Comparison of ENCODE assay signal across 26 cellular contexts in the genomic region with DNA sequence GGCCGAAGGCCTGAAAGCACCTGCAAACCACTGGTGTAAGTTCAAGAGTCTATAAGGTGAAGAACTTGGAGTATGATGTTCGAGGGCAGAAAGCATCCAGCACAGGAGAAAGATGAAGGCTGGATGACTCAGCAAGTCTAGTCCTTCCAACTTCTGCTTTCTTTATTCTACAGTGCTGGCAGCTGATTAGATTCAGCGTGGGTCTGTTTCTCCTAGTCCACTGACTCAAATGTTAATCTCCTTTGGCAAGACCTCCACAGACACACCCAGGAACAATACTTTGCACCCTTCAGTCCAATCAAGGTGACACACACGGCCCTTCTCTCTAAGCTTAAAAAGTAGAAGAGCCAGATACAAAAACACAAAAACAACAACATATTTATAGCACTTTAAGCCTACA. TPM values are rescaled to one million over a fixed set of nuclear protein-coding genes. Genes with fewer than 3 reads are reported as not detected.
DNase-seq lines count a peak whose midpoint lies in the region; TF ChIP-seq lines count a peak whose summit lies in the region.
"Had no signal": no experiment of that assay in that cellular context is flagged by ENCODE, and none has a peak within 500 bp of the region (broad histone marks: within the 10 kb centered on the region; RNA-seq: fewer than 3 reads in every experiment).

No MANE protein-coding gene starts in this region.

- H4K20me1 ChIP-seq in BLaER1 treated with 17β-estradiol and CSF1 and Interleukin-3, amounts not matched to agents 10 nM and 100 nM = no peaks in the 10 kb centered on the region

- no peak overlapping the region for H3K9ac ChIP-seq in BLaER1 treated with 17β-estradiol and CSF1 and Interleukin-3, amounts not matched to agents 10 nM and 100 nM
- H3K9ac ChIP-seq: GM23248 had no signal

- no peak for TF ChIP-seq CTCF in fibroblast of the aortic adventitia (IDR thresholded peaks at IDR 0.05; ENCODE audit: insufficient read depth, low read length)
- no peak for TF ChIP-seq CTCF in right atrium auricular region (IDR thresholded peaks at IDR 0.05)

- H3K27me3 ChIP-seq in BLaER1 treated with 17β-estradiol and CSF1 and Interleukin-3, amounts not matched to agents 10 nM and 100 nM = no peaks in the 10 kb centered on the region
- no peaks in the 10 kb centered on the region for H3K27me3 ChIP-seq in MG63
- no peaks in the 10 kb centered on the region for H3K27me3 ChIP-seq in right atrium auricular region
- H3K27me3 ChIP-seq: brain microvascular endothelial cell, gastroesophageal sphincter had no signal

- peak overlapping the region in 6 of 11 experiments; percentile 12 to 59 (median 46); a peak in 11 of 22 replicates for H3K27ac ChIP-seq in BLaER1 treated with 17β-estradiol and CSF1 and Interleukin-3, amounts not matched to agents 10 nM and 100 nM
- H3K27ac ChIP-seq in right atrium auricular region = no peak overlapping the region
- H3K27ac ChIP-seq: brain microvascular endothelial cell, gastroesophageal sphincter, GM23248 had no signal

- DNase-seq in MG63 (peak; percentile 9), RPMI8226 (peak; percentile 47), fibroblast of the aortic adventitia (ENCODE audit: low read depth) (peak; percentile 49), RKO (ENCODE audit: low spot score) (no peak), iPS-NIHi11 (ENCODE audit: low spot score) (no peak), right atrium auricular region (ENCODE audit: low spot score) (no peak), germinal center (ENCODE audit: low spot score) (no peak)
- DNase-seq: activated CD4-positive, alpha-beta T cell treated with anti-CD3 and anti-CD28 coated beads, Interleukin-2, amount 50 U/mL, for 1 hour; activated naive CD8-positive, alpha-beta T cell treated with anti-CD3 and anti-CD28 coated beads, Interleukin-2, amount 10 ng/mL, durations not matched to agents 7 days and 5 days; activated T-cell treated with anti-CD3 and anti-CD28 coated beads, Interleukin-2, amount 50 U/mL, for 1 hour; brain microvascular endothelial cell; Calu3; cortex of kidney; GM23248; left ventricle myocardium superior; NCI-H1436; NCI-H2227 treated with DMSO at 0.1 percent for 48 hours; NK-92 treated with Interleukin-12 subunit alpha and Interleukin-12 subunit beta, amount 100 ng/mL, for 24 hours; posterior cingulate gyrus; small intestine; stimulated activated CD4-positive, alpha-beta T cell treated with anti-CD3 and anti-CD28 coated beads, Interleukin-4, amount 100 ng/mL, for 24 hours had no signal

- H3K4me1 ChIP-seq in BLaER1 treated with 17β-estradiol and CSF1 and Interleukin-3, amounts not matched to agents 10 nM and 100 nM = peaks cover 0 to 10% (median 0%) of the 10 kb centered on the region in 10 experiments; a peak in 3 of 20 replicates
- no peaks in the 10 kb centered on the region for H3K4me1 ChIP-seq in right atrium auricular region
- H3K4me1 ChIP-seq: gastroesophageal sphincter had no signal

- H3K36me3 ChIP-seq in BLaER1 treated with 17β-estradiol and CSF1 and Interleukin-3, amounts not matched to agents 10 nM and 100 nM = no peaks in the 10 kb centered on the region
- no peaks in the 10 kb centered on the region for H3K36me3 ChIP-seq in MG63
- no peaks in the 10 kb centered on the region for H3K36me3 ChIP-seq in right atrium auricular region
- H3K36me3 ChIP-seq: brain microvascular endothelial cell, gastroesophageal sphincter had no signal

- peaks cover 0 to 5% (median 2%) of the 10 kb centered on the region in 11 experiments; a peak in 8 of 22 replicates for H3K9me3 ChIP-seq in BLaER1 treated with 17β-estradiol and CSF1 and Interleukin-3, amounts not matched to agents 10 nM and 100 nM (replicated peaks in 1 of 11)
- H3K9me3 ChIP-seq in MG63 (no peaks in the 10 kb centered on the region), right atrium auricular region (no peaks in the 10 kb centered on the region)

- no peak overlapping the region for H3K4me3 ChIP-seq in BLaER1 treated with 17β-estradiol and CSF1 and Interleukin-3, amounts not matched to agents 10 nM and 100 nM
- no peak overlapping the region for H3K4me3 ChIP-seq in MG63
- H3K4me3 ChIP-seq in fibroblast of the aortic adventitia (ENCODE audit: low read depth, low read length) = no peak overlapping the region
- H3K4me3 ChIP-seq in right atrium auricular region = no peak overlapping the region
- H3K4me3 ChIP-seq: gastroesophageal sphincter, GM23248 had no signal

- H3K4me2 ChIP-seq in BLaER1 treated with 17β-estradiol and CSF1 and Interleukin-3, amounts not matched to agents 10 nM and 100 nM = peak overlapping the region in 2 of 11 experiments; percentile 24 to 39; a peak in 3 of 22 replicates

RNA-seq across cellular contexts. Expression of a gene that starts 43.4 kb away (rescaled TPM):
- total RNA-seq in MG63 (2014; rRNA removed; shearing (Covaris generic); ENCODE audit: low replicate concordance) = not detected in 2 replicates
- total RNA-seq in fibroblast of the aortic adventitia (ENCODE audit: low replicate concordance) (not detected in 2 replicates), right atrium auricular region (not detected)
- total RNA-seq: activated naive CD8-positive, alpha-beta T cell treated with anti-CD3 and anti-CD28 coated beads, Interleukin-2, amount 10 ng/mL, durations not matched to agents 7 days and 5 days; Calu3; G401; gastroesophageal sphincter; GM23248; left ventricle myocardium superior; SK-MEL-5; temporal lobe had no signal

RNA-seq across cellular contexts. Expression of a gene that starts 49.1 kb away (rescaled TPM):
- 18.1 and 31.0 TPM in 2 replicates for total RNA-seq in MG63 (2014; rRNA removed; shearing (Covaris generic); ENCODE audit: low replicate concordance)
- 15.4 and 16.2 TPM in 2 replicates for total RNA-seq in fibroblast of the aortic adventitia (ENCODE audit: low replicate concordance)
- total RNA-seq in right atrium auricular region = 10 to 100 TPM; 13.6 to 18.8 TPM

Comparison
In these comparisons a context has a peak if more than half of its experiments do, and no peak if none do; other contexts are left out.
1. H3K27ac ChIP-seq: peak in BLaER1 treated with 17β-estradiol and CSF1 and Interleukin-3, amounts not matched to agents 10 nM and 100 nM (6 of 11); none in right atrium auricular region (0 of 2).
2. DNase-seq: peak in MG63 (single experiment), RPMI8226 (single experiment) and fibroblast of the aortic adventitia (single experiment); none in RKO (single experiment), iPS-NIHi11 (single experiment), right atrium auricular region (single experiment) and germinal center (single experiment).